8 cellular contexts compared by ENCODE assay signal in the genomic region with DNA sequence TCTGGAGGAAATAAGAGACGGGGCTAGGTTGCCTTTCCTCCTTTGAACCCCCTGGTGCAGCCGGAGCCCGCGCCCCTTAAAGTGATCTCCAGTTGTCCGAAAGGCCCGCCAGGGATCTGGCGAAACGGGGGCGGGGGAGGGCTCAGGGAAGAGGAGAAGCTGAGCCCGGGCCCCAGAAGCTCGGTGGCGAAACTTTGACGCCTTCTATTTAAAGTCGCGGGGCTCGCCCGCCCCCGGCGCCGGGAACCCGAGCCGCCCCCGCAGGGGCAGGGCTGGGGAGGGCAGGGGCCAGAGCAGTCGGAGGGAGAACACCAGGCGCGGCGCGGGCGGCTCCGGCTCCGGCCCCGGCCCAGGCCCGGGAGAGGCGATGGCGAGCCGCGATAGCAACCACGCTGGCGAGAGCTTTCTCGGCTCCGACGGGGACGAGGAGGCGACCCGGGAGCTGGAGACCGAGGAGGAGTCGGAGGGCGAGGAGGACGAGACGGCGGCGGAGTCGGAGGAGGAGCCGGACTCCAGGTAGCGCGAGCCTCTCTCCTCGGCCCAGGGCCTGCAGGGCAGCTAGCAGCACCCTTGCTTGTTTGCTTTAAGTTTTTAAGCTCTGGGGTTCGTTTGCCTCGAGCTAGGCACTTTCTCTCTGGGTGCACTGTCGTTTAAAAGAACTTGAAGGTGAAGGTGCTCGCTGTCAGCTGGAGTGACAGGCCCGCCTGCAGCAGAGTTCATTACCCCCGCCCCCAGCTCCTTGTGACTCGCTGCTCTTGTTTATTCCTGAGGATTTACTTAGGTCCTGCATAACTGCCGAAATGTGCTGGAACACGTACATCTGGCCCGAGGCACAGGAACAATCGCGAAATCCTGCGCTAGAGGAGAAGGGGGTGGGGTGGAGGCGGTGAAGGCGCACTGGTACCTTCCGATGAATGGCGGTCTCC. TPM values are rescaled to one million over a fixed set of nuclear protein-coding genes. Genes with fewer than 3 reads are reported as not detected.
DNase-seq lines count a peak whose midpoint lies in the region; ATAC-seq and TF ChIP-seq lines count a peak whose summit lies in the region.

A gene (plus strand): TSS at position 296 of the 926 bp plus-strand sequence. CDS start 72 bp downstream, at position 368.

- H3K4me3 Mint-ChIP-seq in brain = peak within 1 kb of the TSS in 3 of 5 experiments; percentile 23 to 78 (median 45)

- peaks cover 48% of the 10 kb centered on the region for H3K36me3 Mint-ChIP-seq in brain

- peak within 1 kb of the TSS; percentile 45 for H3K4me3 ChIP-seq in right cardiac atrium (ENCODE audit: low read length)
- H3K4me3 ChIP-seq in effector memory CD4-positive, alpha-beta T cell (ENCODE audit: insufficient read depth, low read depth, low read length, poor library complexity, severe bottlenecking) = no peak within 1 kb of the TSS

- peaks cover 4% of the 10 kb centered on the region for H3K27me3 Mint-ChIP-seq in brain

- intact Hi-C loops in right cardiac atrium (cut with DNase I) = no loop called here
- intact Hi-C loops in posterior cingulate gyrus (cut with DNase I) = no loop called here

- H3K27ac ChIP-seq in right cardiac atrium (ENCODE audit: low read length) = peak within 1 kb of the TSS; percentile 84
- no peak within 1 kb of the TSS for H3K27ac ChIP-seq in effector memory CD4-positive, alpha-beta T cell (ENCODE audit: insufficient read depth, low read length, poor library complexity, severe bottlenecking)

- H3K27ac Mint-ChIP-seq in brain = no peak within 1 kb of the TSS

- peak; percentile 34 for DNase-seq in EH (ENCODE audit: low read depth)
- DNase-seq in right cardiac atrium = peak; percentile 69 to 87 (median 85)
- DNase-seq in posterior cingulate gyrus = peak in 8 of 10 donors; percentile 11 to 90 (median 28)
- DNase-seq in NCI-H1048 (lab: John Stamatoyannopoulos, UW) = no peak
- DNase-seq in SKM-1 (lab: John Stamatoyannopoulos, UW; ENCODE audit: unreplicated experiment) = no peak
- no peak for DNase-seq in NCI-H2107 (lab: John Stamatoyannopoulos, UW)
- no peak for DNase-seq in effector memory CD4-positive, alpha-beta T cell

- H3K27me3 ChIP-seq in right cardiac atrium (ENCODE audit: control insufficient read depth, insufficient read depth) = no peaks in the 10 kb centered on the region
- H3K27me3 ChIP-seq in effector memory CD4-positive, alpha-beta T cell (replicated peaks; ENCODE audit: control insufficient read depth, insufficient read depth, low read length, poor library complexity, severe bottlenecking) = no peaks in the 10 kb centered on the region

- no peaks in the 10 kb centered on the region for H3K4me1 Mint-ChIP-seq in brain

- WGBS in right cardiac atrium = 17% methylated on average over 74 of the region's 74 CpGs

- H3K9me3 Mint-ChIP-seq in brain = peaks cover 2 to 10% (median 4%) of the 10 kb centered on the region in 5 experiments

- H3K9me3 ChIP-seq in right cardiac atrium (ENCODE audit: control insufficient read depth, low read length) = no peaks in the 10 kb centered on the region
- H3K9me3 ChIP-seq in effector memory CD4-positive, alpha-beta T cell (ENCODE audit: control insufficient read depth, low read length) = no peaks in the 10 kb centered on the region

- peaks cover 4% of the 10 kb centered on the region for H3K36me3 ChIP-seq in effector memory CD4-positive, alpha-beta T cell (ENCODE audit: control insufficient read depth, insufficient read depth, low read length)

- TF ChIP-seq CTCF in brain (conservative IDR thresholded peaks at IDR 0.05) = no peak

- H3K4me1 ChIP-seq in right cardiac atrium (ENCODE audit: control insufficient read depth, insufficient read depth, low read length) = no peaks in the 10 kb centered on the region
- H3K4me1 ChIP-seq in effector memory CD4-positive, alpha-beta T cell (ENCODE audit: control insufficient read depth, insufficient read depth, low read length, poor library complexity, severe bottlenecking) = no peaks in the 10 kb centered on the region

- peak; percentile 89 for ATAC-seq in right cardiac atrium

RNA-seq across cellular contexts. Expression of the gene that starts here (rescaled TPM):
- 0.42 TPM for polyA plus RNA-seq in brain (ENCODE audit: insufficient read depth, low read depth, low replicate concordance)
- total RNA-seq in right cardiac atrium = 1,000 to 10,000 TPM in 1 of 4 donors, 100 to 1,000 TPM in 3; 697 to 1,021 (median 821) TPM
- 341 TPM for polyA plus RNA-seq in right cardiac atrium

Comparison
In these comparisons a context has a peak if more than half of its experiments do, and no peak if none do; other contexts are left out.
1. RNA of the gene that starts here (polyA plus RNA-seq): 341 TPM in right cardiac atrium (single experiment); 0.42 TPM in brain (single experiment); every median in the first group is over 100 times any median in the second.
2. DNase-seq: peak in EH (single experiment), right cardiac atrium (3 of 3) and posterior cingulate gyrus (8 of 10); none in NCI-H1048 (single experiment), SKM-1 (single experiment), NCI-H2107 (single experiment) and effector memory CD4-positive, alpha-beta T cell (0 of 3).